8 cellular contexts compared by ENCODE assay signal in the genomic region with DNA sequence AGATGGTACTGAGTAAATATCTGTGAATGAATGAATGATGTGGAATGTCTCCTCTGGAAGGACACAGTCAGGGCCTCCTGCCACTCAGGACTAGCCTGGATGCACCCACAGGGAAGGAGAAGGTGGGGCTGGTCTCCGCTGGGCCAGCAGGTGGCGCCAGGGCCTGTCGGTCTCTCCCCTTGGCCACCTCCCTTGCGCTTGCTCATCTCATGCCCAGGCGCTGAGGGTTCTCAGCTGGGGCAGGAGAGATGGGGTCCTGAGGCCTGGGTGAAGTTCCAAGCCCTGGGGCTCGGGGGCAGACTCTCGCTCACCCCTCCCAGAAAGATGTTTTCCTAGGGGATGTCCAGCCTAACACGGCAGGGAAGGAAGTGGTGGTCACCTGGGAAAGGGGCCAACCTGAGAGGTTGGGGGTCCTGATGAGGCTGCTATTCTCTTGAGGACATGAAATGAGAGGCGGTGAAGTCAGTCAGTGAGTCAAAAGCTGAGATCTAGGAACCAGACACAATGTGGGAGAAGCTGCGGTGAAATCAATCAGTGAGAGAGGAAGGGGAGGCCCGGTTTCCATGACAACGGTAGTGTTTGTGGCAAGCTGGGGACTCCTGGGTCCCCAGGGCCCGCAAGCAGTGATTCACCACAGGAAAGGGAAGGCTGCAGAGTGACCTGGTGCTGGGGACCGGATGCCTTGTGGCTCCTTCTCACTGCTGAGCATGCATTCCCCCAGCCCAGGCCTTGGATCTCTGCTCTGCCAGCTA. TPM values are rescaled to one million over a fixed set of nuclear protein-coding genes. Genes with fewer than 3 reads are reported as not detected.
DNase-seq lines count a peak whose midpoint lies in the region; ATAC-seq, FAIRE-seq and TF ChIP-seq lines count a peak whose summit lies in the region.

No MANE protein-coding gene starts in this region.

- TF ChIP-seq CTCF in osteocyte (IDR thresholded peaks at IDR 0.05) (peak; percentile 99), thoracic aorta (IDR thresholded peaks at IDR 0.05) (peak; percentile 92)

- peak overlapping the region; percentile 90 to 96 for H3K27ac ChIP-seq in thoracic aorta

- no peaks in the 10 kb centered on the region for H3K36me3 ChIP-seq in thoracic aorta

- peak; percentile 83 for ATAC-seq in thoracic aorta (ENCODE audit: insufficient number of reproducible peaks, low FRiP score, low read depth)

- no peak for FAIRE-seq in H54 (lab: Jason Lieb, UNC)

- no peaks in the 10 kb centered on the region for H3K27me3 ChIP-seq in thoracic aorta (replicated peaks; ENCODE audit: insufficient read depth)

- no peaks in the 10 kb centered on the region for H3K9me3 ChIP-seq in thoracic aorta

- peak overlapping the region; percentile 100 for H3K27ac Mint-ChIP-seq in osteocyte (ENCODE audit: unreplicated experiment)

- H3K4me3 Mint-ChIP-seq in osteocyte (ENCODE audit: unreplicated experiment), result peak overlapping the region; percentile 53

- in situ Hi-C loops in SK-MEL-5 (cut with HindIII; ENCODE audit: low pct_unique_long_range_greater_than_20kb, low sequenced_read_pairs), result no loop called here

- peak overlapping the region; percentile 32 for H3K4me3 ChIP-seq in thoracic aorta

- no peaks in the 10 kb centered on the region for H3K9me3 Mint-ChIP-seq in osteocyte (ENCODE audit: unreplicated experiment)

- H3K27me3 Mint-ChIP-seq in osteocyte (ENCODE audit: unreplicated experiment), result no peaks in the 10 kb centered on the region

- TF ChIP-seq POLR2A in H54 (IDR thresholded peaks at IDR 0.05; ENCODE audit: low read depth, low read length), result 0 out of 2 replicates have a peak, but pooled peaks have one; percentile 30

- peaks cover 2% of the 10 kb centered on the region for H3K36me3 Mint-ChIP-seq in osteocyte (ENCODE audit: unreplicated experiment)

- H3K4me1 Mint-ChIP-seq in osteocyte (ENCODE audit: unreplicated experiment), result peaks cover 35% of the 10 kb centered on the region

- peaks cover 6 to 31% of the 10 kb centered on the region in 2 donors for H3K4me1 ChIP-seq in thoracic aorta (ENCODE audit: control insufficient read depth in 1 of 2, low read depth in 2 of 2)

- DNase-seq in ELF-1 (ENCODE audit: low read depth, low spot score) (peak; percentile 92), H54 (ENCODE audit: insufficient read length, low spot score) (peak; percentile 91), LoVo (ENCODE audit: low spot score) (peak; percentile 89), SK-MEL-5 (ENCODE audit: low read depth, low spot score) (peak; percentile 88), foreskin melanocyte (peak; percentile 74), osteocyte (ENCODE audit: extremely low spot score, unreplicated experiment) (peak; percentile 97), thoracic aorta (ENCODE audit: low spot score) (no peak)
- peak; percentile 91 for DNase-seq in activated naive CD4-positive, alpha-beta T cell treated with Interleukin-2 at 50 U/mL for 16 hours

RNA-seq across cellular contexts. Expression of a gene that starts 14.6 kb away (rescaled TPM):
- total RNA-seq in SK-MEL-5 (2014; rRNA removed; shearing (Covaris generic)), result 3.0 and 3.4 TPM in 2 replicates
- 10.6 and 16.6 TPM in 2 replicates for polyA plus RNA-seq in SK-MEL-5 (2015; cell fraction: cytosol; rRNA removed)
- 8.2 and 8.7 TPM in 2 replicates for polyA plus RNA-seq in SK-MEL-5 (2015; cell fraction: nucleus; rRNA removed)
- total RNA-seq in osteocyte (19.8 and 20.7 TPM in 2 replicates), thoracic aorta (under 1 TPM in 1 of 2 donors, not detected in 1; 0.42 TPM)

RNA-seq across cellular contexts. Expression of a gene that starts 17.7 kb away (rescaled TPM):
- total RNA-seq in SK-MEL-5 (2014; rRNA removed; shearing (Covaris generic)), result 515 and 576 TPM in 2 replicates
- 499 and 536 TPM in 2 replicates for polyA plus RNA-seq in SK-MEL-5 (2015; cell fraction: cytosol; rRNA removed)
- polyA plus RNA-seq in SK-MEL-5 (2015; cell fraction: nucleus; rRNA removed), result 364 and 397 TPM in 2 replicates
- total RNA-seq in osteocyte, result 733 and 792 TPM in 2 replicates
- total RNA-seq in thoracic aorta, result 100 to 1,000 TPM; 740 to 804 TPM

RNA-seq across cellular contexts. Expression of a gene that starts 35.9 kb away (rescaled TPM):
- total RNA-seq in SK-MEL-5 (2014; rRNA removed; shearing (Covaris generic)), result not detected in 2 replicates
- not detected in 2 replicates for polyA plus RNA-seq in SK-MEL-5 (2015; cell fraction: cytosol; rRNA removed)
- not detected in 2 replicates for polyA plus RNA-seq in SK-MEL-5 (2015; cell fraction: nucleus; rRNA removed)
- total RNA-seq in osteocyte, result not detected in 2 replicates
- total RNA-seq in thoracic aorta, result not detected

RNA-seq across cellular contexts. Expression of a gene that starts 42.2 kb away (rescaled TPM):
- 56.1 and 61.7 TPM in 2 replicates for total RNA-seq in SK-MEL-5 (2014; rRNA removed; shearing (Covaris generic))
- 80.4 and 108 TPM in 2 replicates for polyA plus RNA-seq in SK-MEL-5 (2015; cell fraction: cytosol; rRNA removed)
- 14.9 and 32.0 TPM in 2 replicates for polyA plus RNA-seq in SK-MEL-5 (2015; cell fraction: nucleus; rRNA removed)
- total RNA-seq in osteocyte (56.2 and 59.9 TPM in 2 replicates), thoracic aorta (10 to 100 TPM; 26.4 to 37.0 TPM)

RNA-seq across cellular contexts. Expression of a gene that starts 43.2 kb away (rescaled TPM):
- 22.7 and 23.3 TPM in 2 replicates for total RNA-seq in SK-MEL-5 (2014; rRNA removed; shearing (Covaris generic))
- 36.2 and 43.5 TPM in 2 replicates for polyA plus RNA-seq in SK-MEL-5 (2015; cell fraction: cytosol; rRNA removed)
- 56.4 and 56.5 TPM in 2 replicates for polyA plus RNA-seq in SK-MEL-5 (2015; cell fraction: nucleus; rRNA removed)
- total RNA-seq in osteocyte (36.4 and 36.9 TPM in 2 replicates), thoracic aorta (10 to 100 TPM; 21.7 to 36.7 TPM)
